Comparison of ENCODE assay signal across 1 cellular context in genomic region chr1:213986925-213987250, GRCh38.
TF ChIP-seq lines count a peak whose summit lies in the region.

No MANE protein-coding gene starts in this region.

TF ChIP-seq in IMR-90, 13 proteins besides CTCF, POLR2A, EP300 and RAD21 (continued from another document):
- TF ChIP-seq, protein P1, sequence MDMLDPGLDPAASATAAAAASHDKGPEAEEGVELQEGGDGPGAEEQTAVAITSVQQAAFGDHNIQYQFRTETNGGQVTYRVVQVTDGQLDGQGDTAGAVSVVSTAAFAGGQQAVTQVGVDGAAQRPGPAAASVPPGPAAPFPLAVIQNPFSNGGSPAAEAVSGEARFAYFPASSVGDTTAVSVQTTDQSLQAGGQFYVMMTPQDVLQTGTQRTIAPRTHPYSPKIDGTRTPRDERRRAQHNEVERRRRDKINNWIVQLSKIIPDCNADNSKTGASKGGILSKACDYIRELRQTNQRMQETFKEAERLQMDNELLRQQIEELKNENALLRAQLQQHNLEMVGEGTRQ (IDR thresholded peaks at IDR 0.05; ENCODE audit: low read depth, low read length): no peak
- TF ChIP-seq CHD1 (IDR thresholded peaks at IDR 0.05; ENCODE audit: low read depth, low read length) (no peak), MAZ (IDR thresholded peaks at IDR 0.05; ENCODE audit: borderline replicate concordance, low read depth, low read length) (no peak), RCOR1 (IDR thresholded peaks at IDR 0.05; ENCODE audit: insufficient replicate concordance, low read length) (no peak), FOS (IDR thresholded peaks at IDR 0.05; ENCODE audit: low read depth, low read length) (no peak), RFX5 (IDR thresholded peaks at IDR 0.05; ENCODE audit: low read depth, low read length) (no peak), MAFK (IDR thresholded peaks at IDR 0.05; ENCODE audit: low read depth, low read length) (no peak), NFE2L2 (IDR thresholded peaks at IDR 0.05; ENCODE audit: low read depth, low read length) (no peak)
- TF ChIP-seq, protein P2, sequence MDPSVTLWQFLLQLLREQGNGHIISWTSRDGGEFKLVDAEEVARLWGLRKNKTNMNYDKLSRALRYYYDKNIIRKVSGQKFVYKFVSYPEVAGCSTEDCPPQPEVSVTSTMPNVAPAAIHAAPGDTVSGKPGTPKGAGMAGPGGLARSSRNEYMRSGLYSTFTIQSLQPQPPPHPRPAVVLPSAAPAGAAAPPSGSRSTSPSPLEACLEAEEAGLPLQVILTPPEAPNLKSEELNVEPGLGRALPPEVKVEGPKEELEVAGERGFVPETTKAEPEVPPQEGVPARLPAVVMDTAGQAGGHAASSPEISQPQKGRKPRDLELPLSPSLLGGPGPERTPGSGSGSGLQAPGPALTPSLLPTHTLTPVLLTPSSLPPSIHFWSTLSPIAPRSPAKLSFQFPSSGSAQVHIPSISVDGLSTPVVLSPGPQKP (IDR thresholded peaks at IDR 0.05; ENCODE audit: borderline replicate concordance, low read depth, low read length): no peak
